Comparison of ENCODE assay signal across 15 cellular contexts in genomic region chr3:124266517-124266916, GRCh38.
A peak's percentile ranks its signal among the peaks of the same experiment; 100 is the strongest.
DNase-seq lines count a peak whose midpoint lies in the region; ATAC-seq and TF ChIP-seq lines count a peak whose summit lies in the region.
"Had no signal": no experiment of that assay in that cellular context is flagged by ENCODE, and none has a peak within 500 bp of the region (broad histone marks: within the 10 kb centered on the region; RNA-seq: fewer than 3 reads in every experiment).

No MANE protein-coding gene starts in this region.

- no peaks in the 10 kb centered on the region for H4K20me1 ChIP-seq in SK-N-SH (ENCODE audit: insufficient read depth)

- peaks cover 5 to 12% of the 10 kb centered on the region in 2 experiments for H3K36me3 ChIP-seq in SK-N-SH (replicated peaks in 1 of 2; ENCODE audit: control insufficient read depth in 1 of 2, insufficient read depth in 2 of 2, low read length in 1 of 2)
- H3K36me3 ChIP-seq in naive thymus-derived CD4-positive, alpha-beta T cell (ENCODE audit: control insufficient read depth in 2 of 3, insufficient read depth in 3 of 3, low read length in 3 of 3) = no peaks in the 10 kb centered on the region

- peak; percentile 72 for DNase-seq in DMS79 treated with DMSO at 0.1 percent for 48 hours (lab: John Stamatoyannopoulos, UW)
- peak; percentile 99 for DNase-seq in NCI-H146 (lab: John Stamatoyannopoulos, UW)
- peak; percentile 69 for DNase-seq in SK-N-SH
- DNase-seq in left kidney (ENCODE audit: low read depth, low spot score) = peak; percentile 78
- DNase-seq in naive thymus-derived CD4-positive, alpha-beta T cell = no peak
- DNase-seq in central memory CD4-positive, alpha-beta T cell = no peak
- DNase-seq: activated CD4-positive, alpha-beta T cell treated with anti-CD3 and anti-CD28 coated beads, Interleukin-2, amount 50 U/mL, for 48 hours; CD4-positive, alpha-beta memory T cell; stimulated activated naive CD4-positive, alpha-beta T cell treated with Interleukin-2 at 50 U/mL for 16 hours had no signal

- CTCF ChIA-PET in SK-N-SH (lab: Yijun Ruan, JAX) = interaction anchor here (1.0 to 5.3 kb wide), 9 partner anchors 16 to 293 kb away, joined by 3 to 49 read pairs (median 3); no protein-coding TSS in a partner anchor
- CTCF ChIA-PET in naive thymus-derived CD4-positive, alpha-beta T cell (lab: Charles Lee) = no interaction called here

- H3K79me2 ChIP-seq in SK-N-SH (ENCODE audit: insufficient read depth) = no peaks in the 10 kb centered on the region

- no peak overlapping the region for H3K4me3 ChIP-seq in SK-N-SH (ENCODE audit: low read depth in 2 of 2, low read length in 1 of 2)
- H3K4me3 ChIP-seq in naive thymus-derived CD4-positive, alpha-beta T cell (ENCODE audit: low read length) = no peak overlapping the region
- H3K4me3 ChIP-seq: SK-N-MC had no signal

- H3F3A ChIP-seq in SK-N-SH (replicated peaks; ENCODE audit: insufficient read depth) = peaks cover 5% of the 10 kb centered on the region

- H3K9me3 ChIP-seq in SK-N-SH = no peaks in the 10 kb centered on the region
- no peaks in the 10 kb centered on the region for H3K9me3 ChIP-seq in naive thymus-derived CD4-positive, alpha-beta T cell (ENCODE audit: control insufficient read depth in 2 of 3, low read length in 3 of 3)

- H3K4me3 Mint-ChIP-seq in naive thymus-derived CD4-positive, alpha-beta T cell = no peak overlapping the region
- no peak overlapping the region for H3K4me3 Mint-ChIP-seq in stimulated activated memory B cell treated with anti-CD40 and anti-IgM and Interleukin-4, amounts not matched to agents 10 μg/mL and 1 μg/mL and 100 μg/mL, for 72 hours
- H3K4me3 Mint-ChIP-seq: activated naive CD8-positive, alpha-beta T cell; CD4-positive, alpha-beta memory T cell; nephron had no signal

- H3K4me1 Mint-ChIP-seq in naive thymus-derived CD4-positive, alpha-beta T cell = no peaks in the 10 kb centered on the region
- no peaks in the 10 kb centered on the region for H3K4me1 Mint-ChIP-seq in stimulated activated memory B cell treated with anti-CD40 and anti-IgM and Interleukin-4, amounts not matched to agents 10 μg/mL and 1 μg/mL and 100 μg/mL, for 72 hours
- H3K4me1 Mint-ChIP-seq: CD4-positive, alpha-beta memory T cell had no signal

- ATAC-seq in naive thymus-derived CD4-positive, alpha-beta T cell = no peak
- ATAC-seq in stimulated activated memory B cell treated with anti-CD40 and anti-IgM and Interleukin-4, amounts not matched to agents 10 μg/mL and 1 μg/mL and 100 μg/mL, for 72 hours = no peak
- ATAC-seq in HG03442 (IDR thresholded peaks at IDR 0.05; ENCODE audit: unreplicated experiment) = no peak

- no peak overlapping the region for H3K27ac Mint-ChIP-seq in naive thymus-derived CD4-positive, alpha-beta T cell
- H3K27ac Mint-ChIP-seq in stimulated activated memory B cell treated with anti-CD40 and anti-IgM and Interleukin-4, amounts not matched to agents 10 μg/mL and 1 μg/mL and 100 μg/mL, for 72 hours = no peak overlapping the region
- H3K27ac Mint-ChIP-seq: activated naive CD8-positive, alpha-beta T cell; CD4-positive, alpha-beta memory T cell had no signal

- H3K4me1 ChIP-seq in SK-N-SH (ENCODE audit: control insufficient read depth in 1 of 2, insufficient read depth in 2 of 2, low read depth in 1 of 2, low read length in 1 of 2) = peaks cover 16 to 38% of the 10 kb centered on the region in 2 experiments
- no peaks in the 10 kb centered on the region for H3K4me1 ChIP-seq in naive thymus-derived CD4-positive, alpha-beta T cell (ENCODE audit: control insufficient read depth in 2 of 2, insufficient read depth in 2 of 2, low read length in 2 of 2)

- H3K9ac ChIP-seq in SK-N-SH = no peak overlapping the region

- POLR2A ChIA-PET in SK-N-SH (lab: Yijun Ruan, JAX) = interaction anchor here (1.6 to 1.9 kb wide), 2 partner anchors 63 to 234 kb away, joined by 4 read pairs; partner anchors contain the start of gene KALRN
- POLR2A ChIA-PET in naive thymus-derived CD4-positive, alpha-beta T cell (lab: Charles Lee) = no interaction called here

- TF ChIP-seq CTCF in SK-N-SH (IDR thresholded peaks at IDR 0.05) = no peak

- no peak overlapping the region for H2AFZ ChIP-seq in SK-N-SH (ENCODE audit: low read depth)

- H3K27me3 ChIP-seq in SK-N-SH (ENCODE audit: insufficient read depth) = no peaks in the 10 kb centered on the region
- H3K27me3 ChIP-seq in naive thymus-derived CD4-positive, alpha-beta T cell (ENCODE audit: control insufficient read depth in 2 of 2, insufficient read depth in 2 of 2, low read length in 2 of 2) = no peaks in the 10 kb centered on the region

- intact Hi-C loops in naive thymus-derived CD4-positive, alpha-beta T cell (cut with micrococcal nuclease) = no loop called here

- 44% methylated on average over 2 of the region's 2 CpGs for WGBS in SK-N-SH (ENCODE audit: low lambda C conversion rate)

- H3K4me2 ChIP-seq in SK-N-SH = no peak overlapping the region

- peak overlapping the region in 1 of 2 experiments; percentile 93; a peak in 2 of 4 replicates for H3K27ac ChIP-seq in SK-N-SH (ENCODE audit: low read depth in 2 of 2, low read length in 1 of 2)
- no peak overlapping the region for H3K27ac ChIP-seq in naive thymus-derived CD4-positive, alpha-beta T cell (ENCODE audit: low read depth, low read length)
- H3K27ac ChIP-seq: HL-60, SK-N-MC had no signal

- TF ChIP-seq RAD21 in SK-N-SH (IDR thresholded peaks at IDR 0.05; ENCODE audit: low read length) = peak; percentile 33

- H3K9me3 Mint-ChIP-seq in naive thymus-derived CD4-positive, alpha-beta T cell = no peaks in the 10 kb centered on the region
- H3K9me3 Mint-ChIP-seq in stimulated activated memory B cell treated with anti-CD40 and anti-IgM and Interleukin-4, amounts not matched to agents 10 μg/mL and 1 μg/mL and 100 μg/mL, for 72 hours = no peaks in the 10 kb centered on the region
- H3K9me3 Mint-ChIP-seq: CD4-positive, alpha-beta memory T cell; nephron had no signal

- no peaks in the 10 kb centered on the region for H3K9me2 ChIP-seq in SK-N-SH

- H3K27me3 Mint-ChIP-seq in naive thymus-derived CD4-positive, alpha-beta T cell = peaks cover 0 to 6% (median 4%) of the 10 kb centered on the region in 5 donors
- no peaks in the 10 kb centered on the region for H3K27me3 Mint-ChIP-seq in stimulated activated memory B cell treated with anti-CD40 and anti-IgM and Interleukin-4, amounts not matched to agents 10 μg/mL and 1 μg/mL and 100 μg/mL, for 72 hours

- no peaks in the 10 kb centered on the region for H3K36me3 Mint-ChIP-seq in naive thymus-derived CD4-positive, alpha-beta T cell
- H3K36me3 Mint-ChIP-seq in stimulated activated memory B cell treated with anti-CD40 and anti-IgM and Interleukin-4, amounts not matched to agents 10 μg/mL and 1 μg/mL and 100 μg/mL, for 72 hours = no peaks in the 10 kb centered on the region
- H3K36me3 Mint-ChIP-seq: activated naive CD8-positive, alpha-beta T cell; CD4-positive, alpha-beta memory T cell had no signal

- peak in 1 of 2 experiments; percentile 88; a peak in 2 of 4 replicates for TF ChIP-seq EP300 in SK-N-SH (IDR thresholded peaks at IDR 0.05; ENCODE audit: borderline replicate concordance in 1 of 2, low read depth in 1 of 2, low read length in 1 of 2)

TF ChIP-seq in SK-N-SH, 30 proteins besides CTCF, POLR2A, EP300 and RAD21:
- TF ChIP-seq POLR2AphosphoS5 (IDR thresholded peaks at IDR 0.05; ENCODE audit: low read depth, low read length) = no peak
- no peak for TF ChIP-seq USF2 (IDR thresholded peaks at IDR 0.05; ENCODE audit: borderline replicate concordance, low read depth, low read length)
- TF ChIP-seq FOXM1 (IDR thresholded peaks at IDR 0.05; ENCODE audit: low read depth) = no peak
- TF ChIP-seq EZH2phosphoT487 (IDR thresholded peaks at IDR 0.05; ENCODE audit: borderline replicate concordance, low read depth) = no peak
- peak; percentile 55; the same call in 1 of the 2 replicates for TF ChIP-seq RCOR1 (IDR thresholded peaks at IDR 0.05; ENCODE audit: low read length)
- peak; percentile 82 for TF ChIP-seq GATA2 (CRISPR knock-in tag; IDR thresholded peaks at IDR 0.05)
- TF ChIP-seq CHD2 (IDR thresholded peaks at IDR 0.05; ENCODE audit: low read length, partially characterized antibody) = peak; percentile 46
- 0 out of 2 replicates have a peak, but pooled peaks have one; percentile 25 for TF ChIP-seq FOXJ3 (CRISPR knock-in tag; IDR thresholded peaks at IDR 0.05)
- TF ChIP-seq RXRA (IDR thresholded peaks at IDR 0.05; ENCODE audit: borderline replicate concordance, low read depth) = no peak
- TF ChIP-seq, protein P1, sequence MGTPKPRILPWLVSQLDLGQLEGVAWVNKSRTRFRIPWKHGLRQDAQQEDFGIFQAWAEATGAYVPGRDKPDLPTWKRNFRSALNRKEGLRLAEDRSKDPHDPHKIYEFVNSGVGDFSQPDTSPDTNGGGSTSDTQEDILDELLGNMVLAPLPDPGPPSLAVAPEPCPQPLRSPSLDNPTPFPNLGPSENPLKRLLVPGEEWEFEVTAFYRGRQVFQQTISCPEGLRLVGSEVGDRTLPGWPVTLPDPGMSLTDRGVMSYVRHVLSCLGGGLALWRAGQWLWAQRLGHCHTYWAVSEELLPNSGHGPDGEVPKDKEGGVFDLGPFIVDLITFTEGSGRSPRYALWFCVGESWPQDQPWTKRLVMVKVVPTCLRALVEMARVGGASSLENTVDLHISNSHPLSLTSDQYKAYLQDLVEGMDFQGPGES (IDR thresholded peaks at IDR 0.05; ENCODE audit: low read depth, low read length) = no peak
- TF ChIP-seq MXI1 (IDR thresholded peaks at IDR 0.05; ENCODE audit: low read depth, low read length) = peak; percentile 61; the same call in 1 of the 2 replicates
- no peak for TF ChIP-seq JUND (IDR thresholded peaks at IDR 0.05)
- TF ChIP-seq SMC3 (IDR thresholded peaks at IDR 0.05; ENCODE audit: low read depth, low read length) = no peak
- no peak for TF ChIP-seq TCF12 (IDR thresholded peaks at IDR 0.05)
- TF ChIP-seq SIN3A (IDR thresholded peaks at IDR 0.05; ENCODE audit: borderline replicate concordance, low read depth, low read length) = no peak
TF ChIP-seq in SK-N-SH: peak in this region for 5.

Comparison
In these comparisons a context has a peak if more than half of its experiments do, and no peak if none do; other contexts are left out.
1. DNase-seq: peak in DMS79 treated with DMSO at 0.1 percent for 48 hours (single experiment), NCI-H146 (single experiment), SK-N-SH (single experiment) and left kidney (single experiment); none in naive thymus-derived CD4-positive, alpha-beta T cell (0 of 9) and central memory CD4-positive, alpha-beta T cell (single experiment).